In genomic region chr16:73062640-73063283, GRCh38 we compare ENCODE assay signal across 11 cellular contexts. TPM values are rescaled to one million over a fixed set of nuclear protein-coding genes. Genes with fewer than 3 reads are reported as not detected.
DNase-seq lines count a peak whose midpoint lies in the region; ATAC-seq, FAIRE-seq and TF ChIP-seq lines count a peak whose summit lies in the region.
"Had no signal": no experiment of that assay in that cellular context is flagged by ENCODE, and none has a peak within 500 bp of the region (broad histone marks: within the 10 kb centered on the region; RNA-seq: fewer than 3 reads in every experiment).

No MANE protein-coding gene starts in this region.

- no peak for TF ChIP-seq POLR2A in GM12892 (IDR thresholded peaks at IDR 0.05; ENCODE audit: low read depth, low read length)

- H3K4me1 Mint-ChIP-seq in HFFc6 (ENCODE audit: low read depth) = peaks cover 78% of the 10 kb centered on the region

- peaks cover 6% of the 10 kb centered on the region; the same call in 1 of the 2 replicates for H3K27me3 Mint-ChIP-seq in HFFc6 (ENCODE audit: insufficient read depth)

- no peak overlapping the region for H3K9ac ChIP-seq in subcutaneous abdominal adipose tissue (ENCODE audit: low read length in 5 of 5)

- H3K9me3 ChIP-seq in subcutaneous abdominal adipose tissue (ENCODE audit: control insufficient read depth in 5 of 5, low read length in 5 of 5) = no peaks in the 10 kb centered on the region

- H3K4me1 ChIP-seq in subcutaneous abdominal adipose tissue (ENCODE audit: control insufficient read depth in 5 of 5, insufficient read depth in 5 of 5, low read length in 5 of 5) = peaks cover 0 to 51% (median 36%) of the 10 kb centered on the region in 5 donors

- H3K36me3 ChIP-seq in brain microvascular endothelial cell (replicated peaks) = no peaks in the 10 kb centered on the region
- no peaks in the 10 kb centered on the region for H3K36me3 ChIP-seq in subcutaneous abdominal adipose tissue (ENCODE audit: control insufficient read depth in 5 of 5, insufficient read depth in 5 of 5, low read length in 5 of 5)

- H3K36me3 Mint-ChIP-seq in HFFc6 (ENCODE audit: low read depth) = no peaks in the 10 kb centered on the region
- H3K36me3 Mint-ChIP-seq: naive thymus-derived CD4-positive, alpha-beta T cell had no signal

- no peak for TF ChIP-seq CTCF in HFFc6 (IDR thresholded peaks at IDR 0.05)
- no peak for TF ChIP-seq CTCF in brain microvascular endothelial cell (IDR thresholded peaks at IDR 0.05; ENCODE audit: low read depth, low read length, missing control alignments)

- DNase-seq in HFFc6 (no peak), brain microvascular endothelial cell (no peak), left kidney (ENCODE audit: low read depth, low spot score) (peak; percentile 75), GM12892 (ENCODE audit: insufficient read length) (no peak), HT-29 (ENCODE audit: low spot score) (no peak)
- DNase-seq: central memory CD4-positive, alpha-beta T cell; naive thymus-derived CD4-positive, alpha-beta T cell; NK-92 treated with Interleukin-12 subunit alpha and Interleukin-12 subunit beta, amount 100 ng/mL, for 24 hours had no signal

- H3K4me3 ChIP-seq in brain microvascular endothelial cell (ENCODE audit: low read depth, low read length) = peak overlapping the region; percentile 26
- peak overlapping the region in 4 of 5 donors; percentile 8 to 46 (median 20) for H3K4me3 ChIP-seq in subcutaneous abdominal adipose tissue (ENCODE audit: low read depth in 1 of 5, low read length in 5 of 5)

- H3K27me3 ChIP-seq in brain microvascular endothelial cell (replicated peaks) = no peaks in the 10 kb centered on the region
- peaks cover 25 to 50% (median 34%) of the 10 kb centered on the region in 5 donors for H3K27me3 ChIP-seq in subcutaneous abdominal adipose tissue (ENCODE audit: control insufficient read depth in 5 of 5, insufficient read depth in 4 of 5, low read length in 5 of 5)

- H3K4me3 Mint-ChIP-seq in HFFc6 = peak overlapping the region; percentile 57; the same call in 1 of the 2 replicates

- no peak for FAIRE-seq in GM12892 (lab: Jason Lieb, UNC)
- FAIRE-seq: urothelium cell line had no signal

- ATAC-seq in HG03175 (IDR thresholded peaks at IDR 0.05; ENCODE audit: unreplicated experiment) = no peak
- ATAC-seq: naive thymus-derived CD4-positive, alpha-beta T cell had no signal

- no peaks in the 10 kb centered on the region for H3K9me3 Mint-ChIP-seq in HFFc6
- H3K9me3 Mint-ChIP-seq: naive thymus-derived CD4-positive, alpha-beta T cell had no signal

- H3K27ac Mint-ChIP-seq in HFFc6 = peak overlapping the region; percentile 90
- H3K27ac Mint-ChIP-seq: naive thymus-derived CD4-positive, alpha-beta T cell had no signal

- in situ Hi-C loops in brain microvascular endothelial cell (cut with HindIII; ENCODE audit: low pct_ligation_motif_present, low sequenced_read_pairs) = no loop called here

- H3K27ac ChIP-seq in brain microvascular endothelial cell (peak overlapping the region; percentile 100), subcutaneous abdominal adipose tissue (ENCODE audit: low read depth, low read length) (no peak overlapping the region)

RNA-seq across cellular contexts. Expression of gene ZFHX3, which starts 14.8 kb away (rescaled TPM):
- total RNA-seq in HFFc6 (2021; fragmentation: NEBNext Ultra II Directional; extraction: Animal tissue kit (Norgen Biotek cat#: 25700)) = 10 to 100 TPM; 14.5 to 25.8 (median 15.8) TPM
- 4.2 TPM for polyA plus RNA-seq in GM12892 (2012; ENCODE audit: missing spikeins)
- total RNA-seq in HT-29 (2014; rRNA removed; shearing (Covaris generic)) = 2.6 and 3.5 TPM in 2 replicates
